ENCODE assay signal across 8 cellular contexts in the genomic region with DNA sequence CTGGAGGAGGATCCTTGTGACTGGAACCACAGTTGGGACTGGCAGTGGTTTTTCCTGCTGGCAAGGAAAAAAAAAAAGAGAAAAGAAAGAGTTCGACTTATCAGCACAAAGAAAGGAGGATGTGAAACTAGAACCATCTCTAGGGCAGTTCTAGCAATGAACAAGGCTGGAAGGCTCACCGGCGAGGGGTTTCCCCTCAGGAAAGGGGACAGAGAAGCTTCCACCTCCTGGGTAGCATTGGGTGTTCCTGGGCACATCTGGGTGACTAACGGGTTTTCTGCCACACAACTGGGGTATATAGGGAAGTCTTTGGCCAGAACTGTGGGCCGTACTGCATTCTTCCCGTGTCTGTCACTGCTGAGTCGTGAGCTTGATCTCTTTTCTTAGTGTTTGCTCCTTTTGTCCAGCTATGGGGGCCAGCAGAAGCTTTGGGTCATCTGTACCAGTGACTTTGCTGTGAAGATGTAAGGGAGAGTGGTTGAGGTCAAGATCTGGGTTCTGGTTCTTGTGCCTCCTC.
DNase-seq lines count a peak whose midpoint lies in the region; ATAC-seq, FAIRE-seq and TF ChIP-seq lines count a peak whose summit lies in the region.

No MANE protein-coding gene starts in this region.

- FAIRE-seq in D721Med (lab: Jason Lieb, UNC), result no peak

- H3K4me3 ChIP-seq in brain microvascular endothelial cell (ENCODE audit: low read depth, low read length), result no peak overlapping the region

- H3K9me3 Mint-ChIP-seq in IgD-negative memory B cell, result no peaks in the 10 kb centered on the region
- peaks cover under 1% of the 10 kb centered on the region for H3K9me3 Mint-ChIP-seq in activated T-helper 2 cell treated with anti-CD3 and anti-CD28 coated beads, Interferon-gamma antibody, Interleukin-2, Interleukin-4, amounts not matched to agents 10 μg/mL and 5 μg/mL and 100 μg/mL, durations not matched to agents 14 hours and 24 hours and 36 hours

- TF ChIP-seq CTCF in GM13976 (IDR thresholded peaks at IDR 0.05; ENCODE audit: borderline replicate concordance, control extremely low read depth, extremely low read depth, insufficient read depth, missing control alignments), result no peak
- no peak for TF ChIP-seq CTCF in brain microvascular endothelial cell (IDR thresholded peaks at IDR 0.05; ENCODE audit: low read depth, low read length, missing control alignments)
- TF ChIP-seq CTCF in D721Med (IDR thresholded peaks at IDR 0.05; ENCODE audit: insufficient read depth, missing control alignments), result no peak

- peaks cover 3% of the 10 kb centered on the region for H3K27me3 Mint-ChIP-seq in IgD-negative memory B cell
- H3K27me3 Mint-ChIP-seq in activated T-helper 2 cell treated with anti-CD3 and anti-CD28 coated beads, Interferon-gamma antibody, Interleukin-2, Interleukin-4, amounts not matched to agents 10 μg/mL and 5 μg/mL and 100 μg/mL, durations not matched to agents 14 hours and 24 hours and 36 hours (ENCODE audit: low read depth), result no peaks in the 10 kb centered on the region

- H3K4me3 Mint-ChIP-seq in IgD-negative memory B cell, result peak overlapping the region; percentile 59 to 93 (median 74)
- H3K4me3 Mint-ChIP-seq in activated T-helper 2 cell treated with anti-CD3 and anti-CD28 coated beads, Interferon-gamma antibody, Interleukin-2, Interleukin-4, amounts not matched to agents 10 μg/mL and 5 μg/mL and 100 μg/mL, durations not matched to agents 14 hours and 24 hours and 36 hours (ENCODE audit: low read depth), result no peak overlapping the region

- intact Hi-C loops in activated T-helper 2 cell treated with anti-CD3 and anti-CD28 coated beads, Interferon-gamma antibody, Interleukin-2, Interleukin-4, amounts not matched to agents 10 μg/mL and 5 μg/mL and 100 μg/mL, durations not matched to agents 14 hours and 24 hours and 36 hours (cut with micrococcal nuclease), result loop anchor here (5.0 kb wide), 2 partner anchors 35 to 245 kb away; no protein-coding TSS in a partner anchor

- H3K27ac ChIP-seq in brain microvascular endothelial cell, result no peak overlapping the region

- no peaks in the 10 kb centered on the region for H3K36me3 ChIP-seq in brain microvascular endothelial cell (replicated peaks)

- peak overlapping the region; percentile 83 to 97 (median 90) for H3K27ac Mint-ChIP-seq in IgD-negative memory B cell
- H3K27ac Mint-ChIP-seq in activated T-helper 2 cell treated with anti-CD3 and anti-CD28 coated beads, Interferon-gamma antibody, Interleukin-2, Interleukin-4, amounts not matched to agents 10 μg/mL and 5 μg/mL and 100 μg/mL, durations not matched to agents 14 hours and 24 hours and 36 hours, result peak overlapping the region; percentile 75

- in situ Hi-C loops in GM13976 (cut with MboI; ENCODE audit: low sequenced_read_pairs, unreplicated experiment), result no loop called here
- in situ Hi-C loops in brain microvascular endothelial cell (cut with HindIII; ENCODE audit: low pct_ligation_motif_present, low sequenced_read_pairs), result loop anchor here (25.0 kb wide), 1 partner anchor 170 kb away; no protein-coding TSS in a partner anchor

- peaks cover 43 to 61% (median 47%) of the 10 kb centered on the region in 3 donors for H3K4me1 Mint-ChIP-seq in IgD-negative memory B cell
- peaks cover 57% of the 10 kb centered on the region for H3K4me1 Mint-ChIP-seq in activated T-helper 2 cell treated with anti-CD3 and anti-CD28 coated beads, Interferon-gamma antibody, Interleukin-2, Interleukin-4, amounts not matched to agents 10 μg/mL and 5 μg/mL and 100 μg/mL, durations not matched to agents 14 hours and 24 hours and 36 hours (ENCODE audit: low read depth)

- peaks cover 1% of the 10 kb centered on the region for H3K36me3 Mint-ChIP-seq in IgD-negative memory B cell
- peaks cover 14% of the 10 kb centered on the region for H3K36me3 Mint-ChIP-seq in activated T-helper 2 cell treated with anti-CD3 and anti-CD28 coated beads, Interferon-gamma antibody, Interleukin-2, Interleukin-4, amounts not matched to agents 10 μg/mL and 5 μg/mL and 100 μg/mL, durations not matched to agents 14 hours and 24 hours and 36 hours (ENCODE audit: low read depth)

- no peaks in the 10 kb centered on the region for H3K27me3 ChIP-seq in brain microvascular endothelial cell (replicated peaks)

- ATAC-seq in GM21737 (IDR thresholded peaks at IDR 0.05; ENCODE audit: unreplicated experiment), result peak; percentile 67

- DNase-seq in GM13976 (ENCODE audit: low spot score) (peak; percentile 65), brain microvascular endothelial cell (no peak), D721Med (ENCODE audit: insufficient read length, low spot score) (no peak), NCI-H146 treated with DMSO at 0.1 percent for 48 hours (lab: John Stamatoyannopoulos, UW; ENCODE audit: unreplicated experiment) (no peak)
- DNase-seq in activated T-helper 2 cell treated with anti-CD3 and anti-CD28 coated beads, Interferon-gamma antibody, Interleukin-2, Interleukin-4, amounts not matched to agents 10 μg/mL and 5 μg/mL and 100 μg/mL, durations not matched to agents 14 hours and 24 hours and 36 hours (ENCODE audit: low spot score), result peak; percentile 22
- DNase-seq in stimulated activated CD4-positive, alpha-beta T cell treated with anti-CD3 and anti-CD28 coated beads, Interleukin-15, amount 100 ng/mL, for 24 hours, result peak; percentile 76

Comparison
In these comparisons a context has a peak if more than half of its experiments do, and no peak if none do; other contexts are left out.
1. DNase-seq: peak in GM13976 (single experiment), activated T-helper 2 cell treated with anti-CD3 and anti-CD28 coated beads, Interferon-gamma antibody, Interleukin-2, Interleukin-4, amounts not matched to agents 10 μg/mL and 5 μg/mL and 100 μg/mL, durations not matched to agents 14 hours and 24 hours and 36 hours (single experiment) and stimulated activated CD4-positive, alpha-beta T cell treated with anti-CD3 and anti-CD28 coated beads, Interleukin-15, amount 100 ng/mL, for 24 hours (single experiment); none in brain microvascular endothelial cell (single experiment), D721Med (single experiment) and NCI-H146 treated with DMSO at 0.1 percent for 48 hours (single experiment).